In the genomic region with DNA sequence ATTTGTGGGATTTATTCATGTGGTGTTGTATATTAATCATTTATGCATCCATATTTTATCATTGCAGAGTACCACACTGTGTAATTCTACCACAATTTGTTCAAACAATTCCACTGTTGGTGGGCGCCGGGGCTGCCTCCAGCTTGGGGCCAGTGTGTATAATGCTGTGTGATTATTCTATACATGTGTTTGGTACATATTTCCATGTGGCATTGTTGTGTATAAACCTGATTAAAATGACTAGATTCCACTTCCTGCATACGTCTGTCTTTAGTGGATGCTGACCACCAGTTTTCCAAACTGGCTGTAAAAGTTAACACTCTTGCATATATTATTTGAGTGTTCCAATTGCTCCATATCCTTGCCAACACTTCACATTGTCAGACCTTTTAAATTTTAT, we compare ENCODE assay signal across 35 cellular contexts.
DNase-seq lines count a peak whose midpoint lies in the region; ATAC-seq, FAIRE-seq and TF ChIP-seq lines count a peak whose summit lies in the region.
"Had no signal": no experiment of that assay in that cellular context is flagged by ENCODE, and none has a peak within 500 bp of the region (broad histone marks: within the 10 kb centered on the region; RNA-seq: fewer than 3 reads in every experiment).

No MANE protein-coding gene starts in this region.

- no peak overlapping the region for H2AFZ ChIP-seq in HepG2 (ENCODE audit: low read length)

- peak; percentile 18 for DNase-seq in activated CD4-positive, alpha-beta T cell treated with anti-CD3 and anti-CD28 coated beads, Interleukin-2, amount 10 ng/mL, durations not matched to agents 24 days and 14 days
- no peak for DNase-seq in activated CD4-positive, alpha-beta T cell treated with anti-CD3 and anti-CD28 coated beads, Interleukin-2, amount 50 U/mL, for 48 hours
- DNase-seq in HepG2 (ENCODE audit: low spot score) (no peak), right lobe of liver (no peak), esophagus muscularis mucosa (ENCODE audit: extremely low spot score) (peak; percentile 75), GM10248 (ENCODE audit: extremely low spot score) (no peak)
- DNase-seq: 8988T; ACHN; AML-193; BE2C; C1 segment of cervical spinal cord; Caco-2; Calu3; CD4-positive, alpha-beta memory T cell; CD4-positive, alpha-beta T cell; CD4-positive, CD25-positive, alpha-beta regulatory T cell; CD8-positive, alpha-beta memory T cell; CD8-positive, alpha-beta T cell; COR-L47; DMS 273 treated with DMSO at 0.1 percent for 48 hours; DMS153; DMS53; DMS79; DMS79 treated with DMSO at 0.1 percent for 48 hours; DND-41; EL had no signal

- H3K4me2 ChIP-seq in HepG2 (ENCODE audit: low read depth, low read length): no peak overlapping the region
- H3K4me2 ChIP-seq: A549; BLaER1; BLaER1 treated with 17β-estradiol and CSF1 and Interleukin-3, amounts not matched to agents 10 nM and 100 nM had no signal

- H3K4me1 ChIP-seq in HepG2 (ENCODE audit: insufficient read depth, low read length) (no peaks in the 10 kb centered on the region), right lobe of liver (no peaks in the 10 kb centered on the region), esophagus muscularis mucosa (no peaks in the 10 kb centered on the region)
- H3K4me1 ChIP-seq: A549, BE2C, BLaER1, Caco-2 had no signal

- in situ Hi-C loops in HepG2 (cut with HindIII; ENCODE audit: extremely low pct_ligation_motif_present, low pct_unique_long_range_greater_than_20kb): no loop called here

- no peak overlapping the region for H3K9ac ChIP-seq in HepG2 (ENCODE audit: insufficient read depth, low read depth, low read length)
- H3K9ac ChIP-seq: BLaER1; BLaER1 treated with 17β-estradiol and CSF1 and Interleukin-3, amounts not matched to agents 10 nM and 100 nM had no signal

- H3K4me3 Mint-ChIP-seq in activated CD4-positive, alpha-beta T cell treated with anti-CD3 and anti-CD28 coated beads, Interleukin-2, amount 10 ng/mL, durations not matched to agents 24 days and 14 days: no peak overlapping the region
- H3K4me3 Mint-ChIP-seq: B cell; CD14-positive monocyte; CD4-positive, alpha-beta memory T cell; CD4-positive, alpha-beta T cell; CD4-positive, CD25-positive, alpha-beta regulatory T cell; CD8-positive, alpha-beta memory T cell; CD8-positive, alpha-beta T cell had no signal

- H3K9me3 ChIP-seq in HepG2 (ENCODE audit: low read length) (no peaks in the 10 kb centered on the region), right lobe of liver (no peaks in the 10 kb centered on the region), esophagus muscularis mucosa (peaks cover 0 to 18% (median 10%) of the 10 kb centered on the region in 4 donors)
- H3K9me3 ChIP-seq: BE2C, Caco-2 had no signal

- H3K27me3 ChIP-seq in HepG2 (ENCODE audit: control insufficient read depth in 1 of 2, insufficient read depth in 2 of 2, low read length in 2 of 2) (0 out of 5 replicates have a peak, but pooled peaks cover 0 to 3% of the 10 kb centered on the region in 2 experiments), right lobe of liver (no peaks in the 10 kb centered on the region), esophagus muscularis mucosa (peaks cover 0 to 7% (median 0%) of the 10 kb centered on the region in 4 donors)
- H3K27me3 ChIP-seq: BE2C; BLaER1; BLaER1 treated with 17β-estradiol and CSF1 and Interleukin-3, amounts not matched to agents 10 nM and 100 nM had no signal

- POLR2A ChIA-PET in HepG2 (lab: Yijun Ruan, JAX): no interaction called here
- POLR2A ChIA-PET in GM10248 (lab: Yijun Ruan, JAX): no interaction called here

- no peak overlapping the region for H3K27ac Mint-ChIP-seq in activated CD4-positive, alpha-beta T cell treated with anti-CD3 and anti-CD28 coated beads, Interleukin-2, amount 10 ng/mL, durations not matched to agents 24 days and 14 days
- H3K27ac Mint-ChIP-seq: B cell; CD14-positive monocyte; CD4-positive, alpha-beta memory T cell; CD4-positive, alpha-beta T cell; CD4-positive, CD25-positive, alpha-beta regulatory T cell; CD8-positive, alpha-beta memory T cell; CD8-positive, alpha-beta T cell had no signal

- no peak for TF ChIP-seq POLR2A in HepG2 (IDR thresholded peaks at IDR 0.05; ENCODE audit: insufficient read depth in 1 of 2, low read depth in 2 of 2, low read length in 2 of 2)
- TF ChIP-seq POLR2A in right lobe of liver (IDR thresholded peaks at IDR 0.05): no peak
- TF ChIP-seq POLR2A in esophagus muscularis mucosa (IDR thresholded peaks at IDR 0.05; ENCODE audit: low read depth): no peak

- intact Hi-C loops in activated CD4-positive, alpha-beta T cell treated with anti-CD3 and anti-CD28 coated beads, Interleukin-2, amount 10 ng/mL, durations not matched to agents 24 days and 14 days (cut with micrococcal nuclease): no loop called here
- intact Hi-C loops in HepG2 (cut with micrococcal nuclease; ENCODE audit: unreplicated experiment): no loop called here
- intact Hi-C loops in right lobe of liver (cut with DNase I): no loop called here
- intact Hi-C loops in esophagus muscularis mucosa (cut with DNase I): no loop called here

- FAIRE-seq in HepG2 (lab: Jason Lieb, UNC): no peak
- FAIRE-seq: A204.1, A549, D721Med had no signal

- H3K9me3 Mint-ChIP-seq in activated CD4-positive, alpha-beta T cell treated with anti-CD3 and anti-CD28 coated beads, Interleukin-2, amount 10 ng/mL, durations not matched to agents 24 days and 14 days: no peaks in the 10 kb centered on the region

- H3K4me3 ChIP-seq in HepG2 (replicated peaks in 1 of 3; ENCODE audit: insufficient read depth in 1 of 3, low read depth in 2 of 3, low read length in 3 of 3) (no peak overlapping the region), right lobe of liver (no peak overlapping the region), esophagus muscularis mucosa (no peak overlapping the region)
- H3K4me3 ChIP-seq: A549; BLaER1; BLaER1 treated with 17β-estradiol and CSF1 and Interleukin-3, amounts not matched to agents 10 nM and 100 nM had no signal

- WGBS in HepG2 (ENCODE audit: low lambda C conversion rate): 0% methylated on average over 3 of the region's 3 CpGs
- WGBS in right lobe of liver (ENCODE audit: insufficient coverage, low coverage, low lambda C conversion rate, missing lambda C conversion rate): 69% methylated on average over 3 of the region's 3 CpGs
- WGBS in esophagus muscularis mucosa: 79% methylated on average over 3 of the region's 3 CpGs

- ATAC-seq in HepG2 (no peak), right lobe of liver (no peak)
- ATAC-seq: A549; CD8-positive, alpha-beta T cell had no signal

- no peaks in the 10 kb centered on the region for H3K36me3 Mint-ChIP-seq in activated CD4-positive, alpha-beta T cell treated with anti-CD3 and anti-CD28 coated beads, Interleukin-2, amount 10 ng/mL, durations not matched to agents 24 days and 14 days (ENCODE audit: low read depth)
- H3K36me3 Mint-ChIP-seq: CD14-positive monocyte; CD4-positive, alpha-beta memory T cell; CD4-positive, CD25-positive, alpha-beta regulatory T cell; CD8-positive, alpha-beta memory T cell; CD8-positive, alpha-beta T cell had no signal

- TF ChIP-seq EP300 in HepG2 (IDR thresholded peaks at IDR 0.05; ENCODE audit: low read depth in 2 of 2, low read length in 2 of 2): no peak
- TF ChIP-seq EP300 in HepG2 (CRISPR knock-in tag; IDR thresholded peaks at IDR 0.05; ENCODE audit: borderline replicate concordance): no peak
- TF ChIP-seq EP300 in esophagus muscularis mucosa (IDR thresholded peaks at IDR 0.05): no peak

- TF ChIP-seq CTCF in HepG2 (CRISPR knock-in tag; IDR thresholded peaks at IDR 0.05) (no peak), right lobe of liver (IDR thresholded peaks at IDR 0.05) (no peak), esophagus muscularis mucosa (IDR thresholded peaks at IDR 0.05) (no peak), GM10248 (IDR thresholded peaks at IDR 0.05; ENCODE audit: control extremely low read depth, extremely low read depth, low read depth, missing control alignments) (no peak)

- no peaks in the 10 kb centered on the region for H3K4me1 Mint-ChIP-seq in activated CD4-positive, alpha-beta T cell treated with anti-CD3 and anti-CD28 coated beads, Interleukin-2, amount 10 ng/mL, durations not matched to agents 24 days and 14 days
- H3K4me1 Mint-ChIP-seq: B cell; CD14-positive monocyte; CD4-positive, alpha-beta memory T cell; CD4-positive, CD25-positive, alpha-beta regulatory T cell; CD8-positive, alpha-beta memory T cell had no signal

- H3K27ac ChIP-seq in HepG2 (ENCODE audit: extremely low read length, insufficient read depth, low read length) (no peak overlapping the region), right lobe of liver (no peak overlapping the region), esophagus muscularis mucosa (replicated peaks in 1 of 4) (no peak overlapping the region)
- H3K27ac ChIP-seq: 22Rv1; A549; BLaER1; BLaER1 treated with 17β-estradiol and CSF1 and Interleukin-3, amounts not matched to agents 10 nM and 100 nM; C4-2B had no signal

- no peaks in the 10 kb centered on the region for H3K79me2 ChIP-seq in HepG2 (ENCODE audit: insufficient read depth, low read length)

- TF ChIP-seq RAD21 in HepG2 (CRISPR knock-in tag; IDR thresholded peaks at IDR 0.05): no peak

- H3K36me3 ChIP-seq in HepG2 (replicated peaks in 1 of 2; ENCODE audit: control insufficient read depth in 1 of 2, insufficient read depth in 2 of 2, low read length in 2 of 2): no peaks in the 10 kb centered on the region
- H3K36me3 ChIP-seq in right lobe of liver: no peaks in the 10 kb centered on the region
- no peaks in the 10 kb centered on the region for H3K36me3 ChIP-seq in esophagus muscularis mucosa
- H3K36me3 ChIP-seq: BE2C; BLaER1; BLaER1 treated with 17β-estradiol and CSF1 and Interleukin-3, amounts not matched to agents 10 nM and 100 nM had no signal

- no TSS peak for BruUV-seq in HepG2 (replicated peaks; lab: Mats Ljungman, UMichigan)

- CTCF ChIA-PET in HepG2 (lab: Yijun Ruan, JAX; ENCODE audit: low intra/inter-chr PET ratio, low total read pairs) (no interaction called here), GM10248 (lab: Yijun Ruan, JAX) (no interaction called here)

- H4K20me1 ChIP-seq in HepG2 (ENCODE audit: insufficient read depth, low read length): no peaks in the 10 kb centered on the region
- H4K20me1 ChIP-seq: BLaER1; BLaER1 treated with 17β-estradiol and CSF1 and Interleukin-3, amounts not matched to agents 10 nM and 100 nM had no signal

- H3K27me3 Mint-ChIP-seq in activated CD4-positive, alpha-beta T cell treated with anti-CD3 and anti-CD28 coated beads, Interleukin-2, amount 10 ng/mL, durations not matched to agents 24 days and 14 days: no peaks in the 10 kb centered on the region
- H3K27me3 Mint-ChIP-seq: CD4-positive, alpha-beta T cell; CD4-positive, CD25-positive, alpha-beta regulatory T cell had no signal

TF ChIP-seq in HepG2, 621 proteins besides CTCF, POLR2A, EP300 and RAD21 (continues in another document):
- TF ChIP-seq HDAC1 (CRISPR knock-in tag; IDR thresholded peaks at IDR 0.05) (no peak), MAFG (CRISPR knock-in tag; IDR thresholded peaks at IDR 0.05) (no peak), GTF3A (CRISPR knock-in tag; conservative IDR thresholded peaks at IDR 0.05) (no peak), ISL2 (CRISPR knock-in tag; IDR thresholded peaks at IDR 0.05) (no peak), XBP1 (CRISPR knock-in tag; IDR thresholded peaks at IDR 0.05) (no peak)

Comparison
In these comparisons a context has a peak if more than half of its experiments do, and no peak if none do; other contexts are left out.
1. DNase-seq: peak in activated CD4-positive, alpha-beta T cell treated with anti-CD3 and anti-CD28 coated beads, Interleukin-2, amount 10 ng/mL, durations not matched to agents 24 days and 14 days (single experiment) and esophagus muscularis mucosa (single experiment); none in activated CD4-positive, alpha-beta T cell treated with anti-CD3 and anti-CD28 coated beads, Interleukin-2, amount 50 U/mL, for 48 hours (0 of 2), HepG2 (single experiment), right lobe of liver (0 of 3) and GM10248 (single experiment).